ENCODE assay signal across 8 cellular contexts in genomic region chr6:31806470-31807272, GRCh38. TPM values are rescaled to one million over a fixed set of nuclear protein-coding genes. Genes with fewer than 3 reads are reported as not detected.
A peak's percentile ranks its signal among the peaks of the same experiment; 100 is the strongest.
DNase-seq lines count a peak whose midpoint lies in the region; ATAC-seq and TF ChIP-seq lines count a peak whose summit lies in the region.

Gene LSM2, minus strand, starts transcription at chr6:31806966. Its CDS starts 209 bp downstream, at chr6:31806757.

- peaks cover 0 to 36% (median 13%) of the 10 kb centered on the region in 3 donors for H3K36me3 Mint-ChIP-seq in naive thymus-derived CD8-positive, alpha-beta T cell

- H3K79me2 ChIP-seq in DOHH2 (ENCODE audit: control insufficient read depth, low read length) = peaks cover 35% of the 10 kb centered on the region

- peak within 1 kb of the TSS; percentile 84 to 97 (median 91) for H3K4me3 Mint-ChIP-seq in naive thymus-derived CD8-positive, alpha-beta T cell

- peak within 1 kb of the TSS; percentile 95 for H3K4me3 ChIP-seq in DOHH2 (ENCODE audit: low read length)

- peak; percentile 49 for TF ChIP-seq CTCF in DOHH2 (IDR thresholded peaks at IDR 0.05; ENCODE audit: low read depth, low read length, poor library complexity, severe bottlenecking)

- no peaks in the 10 kb centered on the region for H3K9me3 Mint-ChIP-seq in naive thymus-derived CD8-positive, alpha-beta T cell

- H3K4me1 ChIP-seq in DOHH2 (ENCODE audit: control insufficient read depth, low read length) = peaks cover 14% of the 10 kb centered on the region

- H3K9me2 ChIP-seq in DOHH2 (replicated peaks; ENCODE audit: control insufficient read depth, low read length) = no peaks in the 10 kb centered on the region

- POLR2A ChIA-PET in naive thymus-derived CD8-positive, alpha-beta T cell (lab: Charles Lee) = interaction anchor here (0.6 to 4.2 kb wide), 26 partner anchors 7 to 290 kb away, joined by 3 to 63 read pairs (median 5); partner anchors contain the start of genes ABHD16A, BAG6, C6orf47 and CLIC1

- peaks cover 10 to 35% (median 20%) of the 10 kb centered on the region in 4 donors for H3K4me1 Mint-ChIP-seq in naive thymus-derived CD8-positive, alpha-beta T cell

- H3K9me3 ChIP-seq in DOHH2 (ENCODE audit: control insufficient read depth, insufficient read depth, low read length) = no peaks in the 10 kb centered on the region

- ATAC-seq in GM21825 (IDR thresholded peaks at IDR 0.05; ENCODE audit: unreplicated experiment) = peak; percentile 82
- peak; percentile 97 to 98 for ATAC-seq in naive thymus-derived CD8-positive, alpha-beta T cell

- DNase-seq in Kasumi-1 (lab: John Stamatoyannopoulos, UW) (peak; percentile 90 to 93), RKO (ENCODE audit: low spot score) (peak; percentile 96), fibroblast of gingiva (ENCODE audit: low read depth) (peak; percentile 97)
- peak; percentile 90 to 94 for DNase-seq in activated T-helper 1 cell treated with anti-CD3 and anti-CD28 coated beads, Interleukin-2, amount 50 U/mL, for 16 hours (ENCODE audit: low read depth in 1 of 2, low spot score in 1 of 2)
- DNase-seq in naive thymus-derived CD8-positive, alpha-beta T cell = peak; percentile 95 to 98 (median 96)
- peak; percentile 90 to 97 (median 96) for DNase-seq in stimulated activated naive CD4-positive, alpha-beta T cell (lab: John Stamatoyannopoulos, UW)

- peak within 1 kb of the TSS; percentile 68 for H3K27ac ChIP-seq in DOHH2 (ENCODE audit: low read depth, low read length)

- H3K36me3 ChIP-seq in DOHH2 (ENCODE audit: control insufficient read depth, low read length) = peaks cover 25% of the 10 kb centered on the region

- H3K4me2 ChIP-seq in DOHH2 (ENCODE audit: low read length) = peak within 1 kb of the TSS; percentile 98

- H4K20me1 ChIP-seq in DOHH2 (ENCODE audit: control insufficient read depth, insufficient read depth, low read depth, low read length) = no peaks in the 10 kb centered on the region

- H3K27me3 Mint-ChIP-seq in naive thymus-derived CD8-positive, alpha-beta T cell = no peaks in the 10 kb centered on the region

- no peaks in the 10 kb centered on the region for H3K27me3 ChIP-seq in DOHH2 (ENCODE audit: control insufficient read depth, low read length)

- H3F3A ChIP-seq in DOHH2 (ENCODE audit: control insufficient read depth, insufficient read depth) = peaks cover 4% of the 10 kb centered on the region; the same call in 1 of the 2 replicates

- H3K27ac Mint-ChIP-seq in naive thymus-derived CD8-positive, alpha-beta T cell = peak within 1 kb of the TSS; percentile 91 to 98 (median 94)

RNA-seq across cellular contexts. Expression of gene LSM2, which starts in this region (rescaled TPM):
- total RNA-seq in naive thymus-derived CD8-positive, alpha-beta T cell = 10 to 100 TPM; 28.9 to 31.9 TPM
- 10 to 100 TPM; 67.1 to 80.3 (median 77.9) TPM for polyA plus RNA-seq in naive thymus-derived CD8-positive, alpha-beta T cell

Comparison
In these comparisons a context has a peak if more than half of its experiments do, and no peak if none do; other contexts are left out.
1. Peak in every context shown above with its lines: DNase-seq, ATAC-seq, H3K4me3 ChIP-seq and H3K27ac ChIP-seq.